ENCODE assay signal across 12 cellular contexts in the genomic region with DNA sequence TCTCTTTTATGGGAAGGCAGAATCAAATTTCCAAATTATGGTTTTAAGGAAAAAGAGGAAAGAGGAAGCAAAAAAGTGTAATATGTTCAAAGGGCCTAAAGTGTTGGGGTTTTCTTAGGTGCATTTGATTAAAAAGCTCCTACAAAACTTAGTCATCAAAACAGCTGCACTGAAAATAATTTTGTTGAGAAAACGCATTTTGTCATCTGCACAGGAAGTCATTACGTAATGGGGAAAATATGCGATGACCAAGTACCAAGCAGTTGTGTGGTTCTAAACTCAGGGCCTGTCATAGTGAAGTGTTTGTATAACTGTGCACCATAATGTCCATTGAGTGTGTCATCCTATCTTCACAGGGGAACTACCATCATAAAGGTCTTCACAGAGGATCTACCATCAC. TPM values are rescaled to one million over a fixed set of nuclear protein-coding genes. Genes with fewer than 3 reads are reported as not detected.
DNase-seq lines count a peak whose midpoint lies in the region; ATAC-seq and TF ChIP-seq lines count a peak whose summit lies in the region.
"Had no signal": no experiment of that assay in that cellular context is flagged by ENCODE, and none has a peak within 500 bp of the region (broad histone marks: within the 10 kb centered on the region; RNA-seq: fewer than 3 reads in every experiment).

No MANE protein-coding gene starts in this region.

- no peaks in the 10 kb centered on the region for H3K36me3 ChIP-seq in PC-3 (ENCODE audit: low read depth, low read length)
- no peaks in the 10 kb centered on the region for H3K36me3 ChIP-seq in Peyer's patch
- no peaks in the 10 kb centered on the region for H3K36me3 ChIP-seq in body of pancreas (replicated peaks in 1 of 2; ENCODE audit: insufficient read depth in 1 of 2, low read depth in 2 of 2)
- H3K36me3 ChIP-seq: prostate gland had no signal

- H4K20me1 ChIP-seq in PC-3 (ENCODE audit: low read length), result no peaks in the 10 kb centered on the region

- no peak for TF ChIP-seq POLR2A in Peyer's patch (IDR thresholded peaks at IDR 0.05)
- no peak for TF ChIP-seq POLR2A in body of pancreas (IDR thresholded peaks at IDR 0.05)

- no peaks in the 10 kb centered on the region for H3F3A ChIP-seq in PC-3 (ENCODE audit: low read length, unreplicated experiment)

- DNase-seq in GM10266 (ENCODE audit: extremely low spot score) (peak; percentile 7), PC-3 (peak; percentile 93), fibroblast of mammary gland (ENCODE audit: low read depth) (peak; percentile 94), sciatic nerve (ENCODE audit: low spot score) (no peak), Peyer's patch (no peak), anterior cingulate cortex (lab: John Stamatoyannopoulos, UW) (no peak), body of pancreas (no peak)
- DNase-seq: activated CD4-positive, CD25-positive, alpha-beta regulatory T cell; NCI-H526; stimulated activated naive B cell treated with anti-CD40 and anti-IgM and Interleukin-4, amounts not matched to agents 10 μg/mL and 1 μg/mL and 100 μg/mL, for 72 hours had no signal

- POLR2A ChIA-PET in PC-3 (lab: Charles Lee; ENCODE audit: unreplicated experiment), result no interaction called here

- ATAC-seq in PC-3, result peak; percentile 77
- peak; percentile 66 for ATAC-seq in sciatic nerve
- no peak for ATAC-seq in body of pancreas
- ATAC-seq in GM18861 (IDR thresholded peaks at IDR 0.05; ENCODE audit: unreplicated experiment), result no peak
- ATAC-seq: stimulated activated naive B cell treated with anti-CD40 and anti-IgM and Interleukin-4, amounts not matched to agents 10 μg/mL and 1 μg/mL and 100 μg/mL, for 72 hours had no signal

- intact Hi-C loops in PC-3 (cut with micrococcal nuclease), result loop anchor here (5.0 kb wide), 2 partner anchors 812 to 1782 kb away; no protein-coding TSS in a partner anchor
- intact Hi-C loops in sciatic nerve (cut with DNase I), result no loop called here
- intact Hi-C loops in body of pancreas (cut with DNase I), result no loop called here

- CTCF ChIA-PET in PC-3 (lab: Charles Lee), result interaction anchor here (0.6 kb wide), 1 partner anchor 1987 kb away, joined by 3 read pairs; no protein-coding TSS in a partner anchor

- no peaks in the 10 kb centered on the region for H3K9me3 ChIP-seq in PC-3 (ENCODE audit: low read length)
- no peaks in the 10 kb centered on the region for H3K9me3 ChIP-seq in Peyer's patch
- H3K9me3 ChIP-seq in body of pancreas, result no peaks in the 10 kb centered on the region
- H3K9me3 ChIP-seq: prostate gland had no signal

- H3K27me3 ChIP-seq in PC-3 (ENCODE audit: low read length) (no peaks in the 10 kb centered on the region), Peyer's patch (no peaks in the 10 kb centered on the region), body of pancreas (no peaks in the 10 kb centered on the region)

- 62 to 81% methylated on average over 3 of the region's 3 CpGs for WGBS in body of pancreas, 2 donors

- H2AFZ ChIP-seq in PC-3 (ENCODE audit: low read length), result no peak overlapping the region

- H3K4me1 ChIP-seq in PC-3 (ENCODE audit: insufficient read depth, low read length) (peaks cover 27% of the 10 kb centered on the region), Peyer's patch (no peaks in the 10 kb centered on the region), body of pancreas (no peaks in the 10 kb centered on the region)
- H3K4me1 ChIP-seq: prostate gland had no signal

- no TSS peak for BruUV-seq in PC-3 (replicated peaks; lab: Mats Ljungman, UMichigan)

- H3K27ac ChIP-seq in PC-3 (ENCODE audit: low read length), result peak overlapping the region; percentile 77
- H3K27ac ChIP-seq in Peyer's patch, result no peak overlapping the region
- H3K27ac ChIP-seq in body of pancreas, result no peak overlapping the region
- H3K27ac ChIP-seq: prostate gland had no signal

- TF ChIP-seq CTCF in GM10266 (IDR thresholded peaks at IDR 0.05; ENCODE audit: control insufficient read depth, insufficient read depth, low read depth, missing control alignments) (no peak), PC-3 (conservative IDR thresholded peaks at IDR 0.05; ENCODE audit: low read depth, low read length) (no peak), fibroblast of mammary gland (conservative IDR thresholded peaks at IDR 0.05; ENCODE audit: control insufficient read depth, insufficient read depth, low read depth, low read length) (no peak), Peyer's patch (IDR thresholded peaks at IDR 0.05) (no peak), body of pancreas (IDR thresholded peaks at IDR 0.05) (no peak)

- H3K9me2 ChIP-seq in PC-3 (replicated peaks; ENCODE audit: low read length), result no peaks in the 10 kb centered on the region

- H3K9ac ChIP-seq in PC-3 (ENCODE audit: low read length), result peak overlapping the region; percentile 30

- H3K4me2 ChIP-seq in PC-3 (ENCODE audit: low read length), result 0 out of 2 replicates have a peak overlapping the region, but pooled peaks have one; percentile 16

- no peak overlapping the region for H3K4me3 ChIP-seq in PC-3 (ENCODE audit: low read length)
- H3K4me3 ChIP-seq in fibroblast of mammary gland (ENCODE audit: control insufficient read depth, low read depth, low read length), result no peak overlapping the region
- H3K4me3 ChIP-seq in Peyer's patch, result no peak overlapping the region
- no peak overlapping the region for H3K4me3 ChIP-seq in body of pancreas
- H3K4me3 ChIP-seq: prostate gland had no signal

- H3K79me2 ChIP-seq in PC-3 (ENCODE audit: low read length), result no peaks in the 10 kb centered on the region

RNA-seq across cellular contexts. Expression of a gene that starts 15.6 kb away (rescaled TPM):
- total RNA-seq in PC-3 (2014; rRNA removed) (0.33 TPM in 1 of 2 replicates, not detected in the other), sciatic nerve (not detected), Peyer's patch (1 to 10 TPM in 1 of 4 donors, under 1 TPM in 1, not detected in 2; 0.53 to 1.1 TPM), body of pancreas (not detected)
- total RNA-seq: prostate gland had no signal

Comparison
In these comparisons a context has a peak if more than half of its experiments do, and no peak if none do; other contexts are left out.
1. DNase-seq: peak in GM10266 (single experiment), PC-3 (single experiment) and fibroblast of mammary gland (single experiment); none in sciatic nerve (single experiment), Peyer's patch (0 of 3), anterior cingulate cortex (0 of 58) and body of pancreas (0 of 4).
2. ATAC-seq: peak in PC-3 (single experiment) and sciatic nerve (single experiment); none in body of pancreas (single experiment) and GM18861 (single experiment).